25 cellular contexts compared by ENCODE assay signal in the genomic region with DNA sequence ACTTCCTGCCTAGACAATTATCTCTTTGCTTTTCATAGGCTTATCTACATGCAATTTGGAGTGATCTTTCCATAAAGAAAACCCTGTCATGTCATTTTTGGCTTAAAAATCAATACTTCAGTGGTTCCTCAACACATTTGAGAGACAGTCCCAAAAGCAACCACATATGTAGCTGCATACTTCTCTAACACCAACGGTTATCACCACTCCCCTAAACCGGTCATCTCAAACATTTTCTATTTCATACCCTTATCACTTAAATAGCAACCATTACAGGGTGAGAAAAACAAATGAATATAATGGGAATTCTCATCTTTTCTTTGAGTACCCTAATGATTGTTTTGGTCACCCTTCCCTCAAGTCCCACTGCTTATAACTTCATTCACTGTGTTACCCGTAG. TPM values are rescaled to one million over a fixed set of nuclear protein-coding genes. Genes with fewer than 3 reads are reported as not detected.
DNase-seq lines count a peak whose midpoint lies in the region; ATAC-seq and TF ChIP-seq lines count a peak whose summit lies in the region.
"Had no signal": no experiment of that assay in that cellular context is flagged by ENCODE, and none has a peak within 500 bp of the region (broad histone marks: within the 10 kb centered on the region; RNA-seq: fewer than 3 reads in every experiment).

No MANE protein-coding gene starts in this region.

- no peak for TF ChIP-seq CTCF in activated CD8-positive, alpha-beta T cell treated with anti-CD3 and anti-CD28 coated beads for 36 hours (IDR thresholded peaks at IDR 0.05)
- TF ChIP-seq CTCF in natural killer cell (IDR thresholded peaks at IDR 0.05), result no peak
- TF ChIP-seq CTCF in tibial artery (IDR thresholded peaks at IDR 0.05), result no peak

- no peak for ATAC-seq in activated CD8-positive, alpha-beta T cell treated with anti-CD3 and anti-CD28 coated beads, Interleukin-2, amount 10 ng/mL, durations not matched to agents 7 days and 5 days
- ATAC-seq in activated CD8-positive, alpha-beta T cell treated with anti-CD3 and anti-CD28 coated beads for 36 hours, result no peak
- peak in 1 of 2 donors; percentile 57 for ATAC-seq in natural killer cell treated with Interleukin-12 subunit alpha and Interleukin-12 subunit beta and Interleukin-15 and Interleukin-18, amount 100 ng/mL, for 72 hours
- no peak for ATAC-seq in natural killer cell
- ATAC-seq: Right ventricle myocardium inferior had no signal

- POLR2A ChIA-PET in activated CD8-positive, alpha-beta T cell treated with anti-CD3 and anti-CD28 coated beads, Interleukin-2, amount 10 ng/mL, durations not matched to agents 7 days and 5 days (lab: Charles Lee), result no interaction called here
- POLR2A ChIA-PET in activated CD8-positive, alpha-beta T cell treated with anti-CD3 and anti-CD28 coated beads for 36 hours (lab: Charles Lee), result no interaction called here

- H3K4me1 Mint-ChIP-seq in activated CD8-positive, alpha-beta T cell treated with anti-CD3 and anti-CD28 coated beads, Interleukin-2, amount 10 ng/mL, durations not matched to agents 7 days and 5 days (ENCODE audit: low read depth), result peaks cover 38% of the 10 kb centered on the region
- peaks cover 43% of the 10 kb centered on the region for H3K4me1 Mint-ChIP-seq in activated CD8-positive, alpha-beta T cell treated with anti-CD3 and anti-CD28 coated beads for 36 hours (ENCODE audit: low read depth)
- peaks cover 37 to 56% of the 10 kb centered on the region in 2 donors for H3K4me1 Mint-ChIP-seq in natural killer cell treated with Interleukin-12 subunit alpha and Interleukin-12 subunit beta and Interleukin-15 and Interleukin-18, amount 100 ng/mL, for 72 hours (ENCODE audit: low read depth in 2 of 2)
- peaks cover 15 to 47% of the 10 kb centered on the region in 2 donors for H3K4me1 Mint-ChIP-seq in natural killer cell
- H3K4me1 Mint-ChIP-seq in activated T-helper 1 cell treated with anti-CD3 and anti-CD28 coated beads, Interleukin-12 subunit alpha, Interleukin-12 subunit beta, Interleukin-2, Interleukin-4 antibody, amounts not matched to agents 30 ng/mL and 10 ng/mL and 1 ng/mL, durations not matched to agents 14 hours and 24 hours and 36 hours (ENCODE audit: low read depth), result peaks cover 68% of the 10 kb centered on the region

- H3K4me1 ChIP-seq in tibial artery, result peaks cover 0 to 8% (median 2%) of the 10 kb centered on the region in 4 donors
- H3K4me1 ChIP-seq: SJCRH30 had no signal

- peaks cover 0 to 10% (median 0%) of the 10 kb centered on the region in 3 donors for H3K36me3 ChIP-seq in tibial artery

- H3K27ac ChIP-seq in substantia nigra (ENCODE audit: low read depth, low read length, poor library complexity, severe bottlenecking), result no peak overlapping the region
- no peak overlapping the region for H3K27ac ChIP-seq in tibial artery
- H3K27ac ChIP-seq: BLaER1 treated with 17β-estradiol and CSF1 and Interleukin-3, amounts not matched to agents 10 nM and 100 nM; PC-9; SJCRH30 had no signal

- H3K9me3 Mint-ChIP-seq in activated CD8-positive, alpha-beta T cell treated with anti-CD3 and anti-CD28 coated beads, Interleukin-2, amount 10 ng/mL, durations not matched to agents 7 days and 5 days (ENCODE audit: insufficient read depth), result peaks cover 20% of the 10 kb centered on the region
- peaks cover 20% of the 10 kb centered on the region for H3K9me3 Mint-ChIP-seq in activated CD8-positive, alpha-beta T cell treated with anti-CD3 and anti-CD28 coated beads for 36 hours
- H3K9me3 Mint-ChIP-seq in natural killer cell treated with Interleukin-12 subunit alpha and Interleukin-12 subunit beta and Interleukin-15 and Interleukin-18, amount 100 ng/mL, for 72 hours, result peaks cover 9% of the 10 kb centered on the region
- H3K9me3 Mint-ChIP-seq in natural killer cell, result peaks cover 4 to 9% of the 10 kb centered on the region in 2 donors
- peaks cover 11% of the 10 kb centered on the region for H3K9me3 Mint-ChIP-seq in activated T-helper 1 cell treated with anti-CD3 and anti-CD28 coated beads, Interleukin-12 subunit alpha, Interleukin-12 subunit beta, Interleukin-2, Interleukin-4 antibody, amounts not matched to agents 30 ng/mL and 10 ng/mL and 1 ng/mL, durations not matched to agents 14 hours and 24 hours and 36 hours

- peak overlapping the region; percentile 11 for H3K27ac Mint-ChIP-seq in activated CD8-positive, alpha-beta T cell treated with anti-CD3 and anti-CD28 coated beads, Interleukin-2, amount 10 ng/mL, durations not matched to agents 7 days and 5 days
- H3K27ac Mint-ChIP-seq in activated CD8-positive, alpha-beta T cell treated with anti-CD3 and anti-CD28 coated beads for 36 hours, result no peak overlapping the region
- H3K27ac Mint-ChIP-seq in natural killer cell treated with Interleukin-12 subunit alpha and Interleukin-12 subunit beta and Interleukin-15 and Interleukin-18, amount 100 ng/mL, for 72 hours, result peak overlapping the region in 1 of 2 donors; percentile 40
- H3K27ac Mint-ChIP-seq in natural killer cell, result peak overlapping the region in 1 of 2 donors; percentile 54
- peak overlapping the region; percentile 13 for H3K27ac Mint-ChIP-seq in activated T-helper 1 cell treated with anti-CD3 and anti-CD28 coated beads, Interleukin-12 subunit alpha, Interleukin-12 subunit beta, Interleukin-2, Interleukin-4 antibody, amounts not matched to agents 30 ng/mL and 10 ng/mL and 1 ng/mL, durations not matched to agents 14 hours and 24 hours and 36 hours
- H3K27ac Mint-ChIP-seq: CD4-positive, alpha-beta T cell had no signal

- no peak overlapping the region for H3K4me3 ChIP-seq in tibial artery
- H3K4me3 ChIP-seq: BLaER1 treated with 17β-estradiol and CSF1 and Interleukin-3, amounts not matched to agents 10 nM and 100 nM; PC-9; SJCRH30 had no signal

- H3K36me3 Mint-ChIP-seq in activated CD8-positive, alpha-beta T cell treated with anti-CD3 and anti-CD28 coated beads, Interleukin-2, amount 10 ng/mL, durations not matched to agents 7 days and 5 days (ENCODE audit: low read depth), result peaks cover 56% of the 10 kb centered on the region
- H3K36me3 Mint-ChIP-seq in activated CD8-positive, alpha-beta T cell treated with anti-CD3 and anti-CD28 coated beads for 36 hours (ENCODE audit: low read depth), result peaks cover 73% of the 10 kb centered on the region
- peaks cover 29% of the 10 kb centered on the region for H3K36me3 Mint-ChIP-seq in natural killer cell treated with Interleukin-12 subunit alpha and Interleukin-12 subunit beta and Interleukin-15 and Interleukin-18, amount 100 ng/mL, for 72 hours
- H3K36me3 Mint-ChIP-seq in natural killer cell, result peaks cover 8% of the 10 kb centered on the region
- H3K36me3 Mint-ChIP-seq in activated T-helper 1 cell treated with anti-CD3 and anti-CD28 coated beads, Interleukin-12 subunit alpha, Interleukin-12 subunit beta, Interleukin-2, Interleukin-4 antibody, amounts not matched to agents 30 ng/mL and 10 ng/mL and 1 ng/mL, durations not matched to agents 14 hours and 24 hours and 36 hours (ENCODE audit: low read depth), result peaks cover 47% of the 10 kb centered on the region

- H3K9me3 ChIP-seq in tibial artery, result no peaks in the 10 kb centered on the region

- CTCF ChIA-PET in activated CD8-positive, alpha-beta T cell treated with anti-CD3 and anti-CD28 coated beads, Interleukin-2, amount 10 ng/mL, durations not matched to agents 7 days and 5 days (lab: Charles Lee), result no interaction called here
- CTCF ChIA-PET in activated CD8-positive, alpha-beta T cell treated with anti-CD3 and anti-CD28 coated beads for 36 hours (lab: Charles Lee), result interaction anchor here (0.6 kb wide), 1 partner anchor 14 kb away, joined by 3 read pairs; no protein-coding TSS in a partner anchor

- DNase-seq in activated CD8-positive, alpha-beta T cell treated with anti-CD3 and anti-CD28 coated beads, Interleukin-2, amount 10 ng/mL, durations not matched to agents 7 days and 5 days, result no peak
- no peak for DNase-seq in activated CD8-positive, alpha-beta T cell treated with anti-CD3 and anti-CD28 coated beads for 36 hours
- no peak for DNase-seq in natural killer cell treated with Interleukin-12 subunit alpha and Interleukin-12 subunit beta and Interleukin-15 and Interleukin-18, amount 100 ng/mL, for 72 hours (ENCODE audit: low spot score)
- DNase-seq in natural killer cell (no peak), epidermal melanocyte (ENCODE audit: insufficient read length, low spot score) (no peak), substantia nigra (lab: John Stamatoyannopoulos, UW) (no peak), tibial artery (no peak)
- no peak for DNase-seq in activated T-helper 1 cell treated with anti-CD3 and anti-CD28 coated beads, Interleukin-12 subunit alpha, Interleukin-12 subunit beta, Interleukin-2, Interleukin-4 antibody, amounts not matched to agents 30 ng/mL and 10 ng/mL and 1 ng/mL, durations not matched to agents 14 hours and 24 hours and 36 hours (ENCODE audit: low spot score)
- DNase-seq: CD4-positive, alpha-beta T cell; COR-L47; EL; GDM1; IMR-90; KG1; MM.1S; NCI-H1694; NCI-H2081; NCI-H2227 treated with DMSO at 0.1 percent for 48 hours; NCI-H526 treated with DMSO at 0.1 percent for 48 hours; PC-9; SJCRH30 had no signal

- H3K27me3 ChIP-seq in tibial artery, result no peaks in the 10 kb centered on the region
- H3K27me3 ChIP-seq: BLaER1 treated with 17β-estradiol and CSF1 and Interleukin-3, amounts not matched to agents 10 nM and 100 nM; SJCRH30 had no signal

- H3K27me3 Mint-ChIP-seq in activated CD8-positive, alpha-beta T cell treated with anti-CD3 and anti-CD28 coated beads, Interleukin-2, amount 10 ng/mL, durations not matched to agents 7 days and 5 days (ENCODE audit: low read depth), result no peaks in the 10 kb centered on the region
- H3K27me3 Mint-ChIP-seq in activated CD8-positive, alpha-beta T cell treated with anti-CD3 and anti-CD28 coated beads for 36 hours, result no peaks in the 10 kb centered on the region
- no peaks in the 10 kb centered on the region for H3K27me3 Mint-ChIP-seq in natural killer cell treated with Interleukin-12 subunit alpha and Interleukin-12 subunit beta and Interleukin-15 and Interleukin-18, amount 100 ng/mL, for 72 hours
- H3K27me3 Mint-ChIP-seq in natural killer cell (ENCODE audit: low read depth in 2 of 2), result no peaks in the 10 kb centered on the region
- H3K27me3 Mint-ChIP-seq in activated T-helper 1 cell treated with anti-CD3 and anti-CD28 coated beads, Interleukin-12 subunit alpha, Interleukin-12 subunit beta, Interleukin-2, Interleukin-4 antibody, amounts not matched to agents 30 ng/mL and 10 ng/mL and 1 ng/mL, durations not matched to agents 14 hours and 24 hours and 36 hours (ENCODE audit: insufficient read depth), result no peaks in the 10 kb centered on the region
- H3K27me3 Mint-ChIP-seq: CD4-positive, alpha-beta T cell had no signal

- intact Hi-C loops in activated CD8-positive, alpha-beta T cell treated with anti-CD3 and anti-CD28 coated beads for 36 hours (cut with micrococcal nuclease), result no loop called here
- intact Hi-C loops in natural killer cell (cut with micrococcal nuclease) (no loop called here), tibial artery (cut with DNase I; ENCODE audit: low total_unique reads) (no loop called here)
- intact Hi-C loops in activated T-helper 1 cell treated with anti-CD3 and anti-CD28 coated beads, Interleukin-12 subunit alpha, Interleukin-12 subunit beta, Interleukin-2, Interleukin-4 antibody, amounts not matched to agents 30 ng/mL and 10 ng/mL and 1 ng/mL, durations not matched to agents 14 hours and 24 hours and 36 hours (cut with micrococcal nuclease), result no loop called here

- H3K4me3 Mint-ChIP-seq in activated CD8-positive, alpha-beta T cell treated with anti-CD3 and anti-CD28 coated beads, Interleukin-2, amount 10 ng/mL, durations not matched to agents 7 days and 5 days, result no peak overlapping the region
- H3K4me3 Mint-ChIP-seq in activated CD8-positive, alpha-beta T cell treated with anti-CD3 and anti-CD28 coated beads for 36 hours, result no peak overlapping the region
- peak overlapping the region; percentile 47 for H3K4me3 Mint-ChIP-seq in natural killer cell treated with Interleukin-12 subunit alpha and Interleukin-12 subunit beta and Interleukin-15 and Interleukin-18, amount 100 ng/mL, for 72 hours
- H3K4me3 Mint-ChIP-seq in natural killer cell, result no peak overlapping the region
- H3K4me3 Mint-ChIP-seq in activated T-helper 1 cell treated with anti-CD3 and anti-CD28 coated beads, Interleukin-12 subunit alpha, Interleukin-12 subunit beta, Interleukin-2, Interleukin-4 antibody, amounts not matched to agents 30 ng/mL and 10 ng/mL and 1 ng/mL, durations not matched to agents 14 hours and 24 hours and 36 hours, result no peak overlapping the region
- H3K4me3 Mint-ChIP-seq: CD4-positive, alpha-beta T cell had no signal

RNA-seq across cellular contexts. Expression of gene GLO1, which starts 5.1 kb away (rescaled TPM):
- 10 to 100 TPM; 68.8 to 69.8 TPM for total RNA-seq in activated CD8-positive, alpha-beta T cell treated with anti-CD3 and anti-CD28 coated beads, Interleukin-2, amount 10 ng/mL, durations not matched to agents 7 days and 5 days
- total RNA-seq in activated CD8-positive, alpha-beta T cell treated with anti-CD3 and anti-CD28 coated beads for 36 hours, result 100 to 1,000 TPM; 135 to 142 TPM
- total RNA-seq in natural killer cell treated with Interleukin-12 subunit alpha and Interleukin-12 subunit beta and Interleukin-15 and Interleukin-18, amount 100 ng/mL, for 72 hours, result 100 to 1,000 TPM in 1 of 2 donors, 10 to 100 TPM in 1; 83.4 to 127 TPM
- total RNA-seq in natural killer cell, result 10 to 100 TPM; 24.2 to 31.3 (median 27.6) TPM
- total RNA-seq in activated T-helper 1 cell treated with anti-CD3 and anti-CD28 coated beads, Interleukin-12 subunit alpha, Interleukin-12 subunit beta, Interleukin-2, Interleukin-4 antibody, amounts not matched to agents 30 ng/mL and 10 ng/mL and 1 ng/mL, durations not matched to agents 14 hours and 24 hours and 36 hours, result 109 and 110 TPM in 2 replicates

RNA-seq across cellular contexts. Expression of gene DNAH8, which starts 17.3 kb away (rescaled TPM):
- total RNA-seq in activated CD8-positive, alpha-beta T cell treated with anti-CD3 and anti-CD28 coated beads, Interleukin-2, amount 10 ng/mL, durations not matched to agents 7 days and 5 days, result not detected
- total RNA-seq in activated CD8-positive, alpha-beta T cell treated with anti-CD3 and anti-CD28 coated beads for 36 hours, result not detected
- under 1 TPM; 0.12 to 0.22 TPM for total RNA-seq in natural killer cell treated with Interleukin-12 subunit alpha and Interleukin-12 subunit beta and Interleukin-15 and Interleukin-18, amount 100 ng/mL, for 72 hours
- under 1 TPM in 1 of 3 donors, not detected in 2; 0.10 TPM for total RNA-seq in natural killer cell
- 0.03 and 0.05 TPM in 2 replicates for total RNA-seq in activated T-helper 1 cell treated with anti-CD3 and anti-CD28 coated beads, Interleukin-12 subunit alpha, Interleukin-12 subunit beta, Interleukin-2, Interleukin-4 antibody, amounts not matched to agents 30 ng/mL and 10 ng/mL and 1 ng/mL, durations not matched to agents 14 hours and 24 hours and 36 hours
- total RNA-seq: H4, IMR-90, NCI-H460, PC-9, Right ventricle myocardium inferior had no signal

RNA-seq across cellular contexts. Expression of gene BTBD9, which starts 58.1 kb away (rescaled TPM):
- 10 to 100 TPM in 1 of 2 experiments, 1 to 10 TPM in 1; 9.4 to 12.4 TPM for total RNA-seq in activated CD8-positive, alpha-beta T cell treated with anti-CD3 and anti-CD28 coated beads, Interleukin-2, amount 10 ng/mL, durations not matched to agents 7 days and 5 days
- total RNA-seq in activated CD8-positive, alpha-beta T cell treated with anti-CD3 and anti-CD28 coated beads for 36 hours, result 1 to 10 TPM; 6.2 to 6.4 TPM
- 10 to 100 TPM; 27.7 to 34.2 TPM for total RNA-seq in natural killer cell treated with Interleukin-12 subunit alpha and Interleukin-12 subunit beta and Interleukin-15 and Interleukin-18, amount 100 ng/mL, for 72 hours
- total RNA-seq in natural killer cell, result 10 to 100 TPM; 51.6 to 70.3 (median 54.3) TPM
- total RNA-seq in activated T-helper 1 cell treated with anti-CD3 and anti-CD28 coated beads, Interleukin-12 subunit alpha, Interleukin-12 subunit beta, Interleukin-2, Interleukin-4 antibody, amounts not matched to agents 30 ng/mL and 10 ng/mL and 1 ng/mL, durations not matched to agents 14 hours and 24 hours and 36 hours, result 14.5 and 16.4 TPM in 2 replicates
